1 cellular context compared by ENCODE assay signal in the genomic region with DNA sequence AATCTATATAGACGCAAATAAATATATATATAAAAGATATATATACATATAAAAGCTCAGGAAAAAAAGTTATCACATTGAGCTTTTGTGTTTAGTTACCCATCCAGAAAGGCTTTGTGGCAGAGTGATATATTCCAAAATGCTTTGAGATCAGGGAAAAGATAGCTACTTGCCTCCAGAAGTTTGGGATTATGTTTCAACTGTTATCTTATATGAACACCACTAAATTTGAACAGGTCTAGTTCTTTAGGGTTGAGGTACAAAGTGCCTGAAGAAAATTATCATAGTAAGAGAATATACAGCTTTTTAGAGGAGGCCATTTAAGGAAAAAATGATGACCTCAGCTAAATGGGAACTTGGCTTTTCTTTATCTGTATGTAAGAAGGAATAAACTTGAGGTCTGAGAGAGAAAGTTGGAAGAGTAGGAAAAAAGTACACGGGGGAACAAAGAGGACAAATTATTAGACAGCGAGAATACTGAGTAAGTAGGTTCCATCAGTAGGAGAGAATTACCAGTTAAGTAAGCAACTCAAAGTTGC.
TF ChIP-seq lines count a peak whose summit lies in the region.

No MANE protein-coding gene starts in this region.

TF ChIP-seq in SK-N-SH, 30 proteins besides CTCF, POLR2A, EP300 and RAD21:
- TF ChIP-seq REST (IDR thresholded peaks at IDR 0.05; ENCODE audit: low read depth, low read length) (no peak), USF1 (IDR thresholded peaks at IDR 0.05; ENCODE audit: borderline replicate concordance, low read depth) (no peak), TCF12 (IDR thresholded peaks at IDR 0.05) (no peak), FOXM1 (IDR thresholded peaks at IDR 0.05; ENCODE audit: low read depth) (no peak), FOSL2 (IDR thresholded peaks at IDR 0.05; ENCODE audit: borderline replicate concordance, low read depth) (no peak), SMC3 (IDR thresholded peaks at IDR 0.05; ENCODE audit: low read depth, low read length) (no peak), EZH2phosphoT487 (IDR thresholded peaks at IDR 0.05; ENCODE audit: borderline replicate concordance, low read depth) (no peak), PBX3 (IDR thresholded peaks at IDR 0.05) (no peak), RXRA (IDR thresholded peaks at IDR 0.05; ENCODE audit: borderline replicate concordance, low read depth) (no peak)
